Comparison of ENCODE assay signal across 8 cellular contexts in the genomic region with DNA sequence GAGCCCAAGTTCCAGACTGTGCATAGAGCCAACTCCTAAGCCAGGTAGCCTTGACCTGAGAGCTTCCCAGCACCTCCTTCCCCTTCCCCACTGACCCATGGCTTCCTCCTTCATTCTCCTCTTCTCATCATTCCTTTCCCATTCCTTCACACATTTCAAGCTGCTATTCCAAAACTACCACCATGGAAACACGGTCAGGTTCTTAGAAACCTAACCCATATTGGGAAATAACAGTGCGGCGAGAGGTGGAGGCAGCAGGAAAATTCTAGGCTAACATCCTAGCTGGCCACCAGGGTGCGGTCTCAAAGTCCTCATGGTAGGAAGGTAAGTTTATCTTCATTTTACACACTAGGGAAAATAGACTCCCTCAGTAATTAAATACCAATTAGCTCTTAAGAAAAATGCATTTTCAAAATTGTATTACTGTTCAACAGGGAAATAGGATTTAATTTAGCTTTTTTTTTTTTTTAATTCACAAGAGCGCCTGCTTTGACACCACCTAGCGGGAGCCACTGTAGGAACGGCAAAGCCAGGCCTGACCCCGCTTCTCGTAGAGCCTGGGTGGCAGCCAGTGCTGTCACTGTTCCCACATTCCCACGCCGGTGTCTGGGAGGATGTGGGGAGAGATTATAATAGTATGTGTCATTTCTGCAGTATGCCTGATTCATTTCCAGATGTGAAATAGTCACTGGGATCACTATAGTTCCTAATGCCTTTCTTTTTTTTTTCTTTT. TPM values are rescaled to one million over a fixed set of nuclear protein-coding genes. Genes with fewer than 3 reads are reported as not detected.
DNase-seq lines count a peak whose midpoint lies in the region; ATAC-seq and TF ChIP-seq lines count a peak whose summit lies in the region.

No MANE protein-coding gene starts in this region.

- TF ChIP-seq CTCF in upper lobe of left lung (IDR thresholded peaks at IDR 0.05): peak; percentile 17 to 51 (median 37)

- H3K9me3 ChIP-seq in upper lobe of left lung: no peaks in the 10 kb centered on the region

- peak overlapping the region in 3 of 4 donors; percentile 21 to 65 (median 21) for H3K27ac ChIP-seq in upper lobe of left lung

- no peak overlapping the region for H3K4me3 ChIP-seq in upper lobe of left lung

- peak; percentile 72 to 94 for ATAC-seq in upper lobe of left lung (ENCODE audit: low FRiP score in 2 of 2)
- ATAC-seq in HG02763 (IDR thresholded peaks at IDR 0.05; ENCODE audit: unreplicated experiment): no peak
- no peak for ATAC-seq in stimulated activated naive CD8-positive, alpha-beta T cell treated with anti-CD3 and anti-CD28 coated beads, Interleukin-15, Interleukin-2, amounts not matched to agents 100 U/mL and 50 U/mL, for 24 hours

- DNase-seq in DMS 273 (lab: John Stamatoyannopoulos, UW; ENCODE audit: unreplicated experiment) (peak; percentile 29), DMS 273 treated with DMSO at 0.1 percent for 48 hours (lab: John Stamatoyannopoulos, UW) (no peak), amniotic stem cell (lab: John Stamatoyannopoulos, UW) (peak; percentile 81), islet precursor cell (peak; percentile 50), upper lobe of left lung (no peak)
- no peak for DNase-seq in stimulated activated naive CD8-positive, alpha-beta T cell treated with anti-CD3 and anti-CD28 coated beads, Interleukin-15, Interleukin-2, amounts not matched to agents 100 U/mL and 50 U/mL, for 24 hours
- no peak for DNase-seq in activated CD4-positive, alpha-beta T cell treated with anti-CD3 and anti-CD28 coated beads, Interleukin-2, amount 50 U/mL, for 4 hours

- TF ChIP-seq POLR2A in upper lobe of left lung (IDR thresholded peaks at IDR 0.05): no peak

- peaks cover 5 to 14% (median 11%) of the 10 kb centered on the region in 4 donors for H3K4me1 ChIP-seq in upper lobe of left lung

- no peaks in the 10 kb centered on the region for H3K27me3 ChIP-seq in upper lobe of left lung

- WGBS in upper lobe of left lung, 2 donors: 50% methylated on average over 11 of the region's 11 CpGs

- no peak for TF ChIP-seq EP300 in upper lobe of left lung (IDR thresholded peaks at IDR 0.05)

- no peaks in the 10 kb centered on the region for H3K36me3 ChIP-seq in upper lobe of left lung

RNA-seq across cellular contexts. Expression of a gene that starts 14.0 kb away (rescaled TPM):
- total RNA-seq in upper lobe of left lung: 10 to 100 TPM in 3 of 6 donors, 1 to 10 TPM in 3; 5.5 to 16.6 (median 9.5) TPM

RNA-seq across cellular contexts. Expression of a gene that starts 16.7 kb away (rescaled TPM):
- 100 to 1,000 TPM in 1 of 6 donors, 10 to 100 TPM in 5; 37.3 to 172 (median 59.2) TPM for total RNA-seq in upper lobe of left lung

Comparison
In these comparisons a context has a peak if more than half of its experiments do, and no peak if none do; other contexts are left out.
1. DNase-seq: peak in DMS 273 (single experiment), amniotic stem cell (single experiment) and islet precursor cell (single experiment); none in DMS 273 treated with DMSO at 0.1 percent for 48 hours (single experiment), upper lobe of left lung (0 of 2), stimulated activated naive CD8-positive, alpha-beta T cell treated with anti-CD3 and anti-CD28 coated beads, Interleukin-15, Interleukin-2, amounts not matched to agents 100 U/mL and 50 U/mL, for 24 hours (single experiment) and activated CD4-positive, alpha-beta T cell treated with anti-CD3 and anti-CD28 coated beads, Interleukin-2, amount 50 U/mL, for 4 hours (0 of 2).
2. ATAC-seq: peak in upper lobe of left lung (2 of 2); none in HG02763 (single experiment) and stimulated activated naive CD8-positive, alpha-beta T cell treated with anti-CD3 and anti-CD28 coated beads, Interleukin-15, Interleukin-2, amounts not matched to agents 100 U/mL and 50 U/mL, for 24 hours (single experiment).